In the genomic region with DNA sequence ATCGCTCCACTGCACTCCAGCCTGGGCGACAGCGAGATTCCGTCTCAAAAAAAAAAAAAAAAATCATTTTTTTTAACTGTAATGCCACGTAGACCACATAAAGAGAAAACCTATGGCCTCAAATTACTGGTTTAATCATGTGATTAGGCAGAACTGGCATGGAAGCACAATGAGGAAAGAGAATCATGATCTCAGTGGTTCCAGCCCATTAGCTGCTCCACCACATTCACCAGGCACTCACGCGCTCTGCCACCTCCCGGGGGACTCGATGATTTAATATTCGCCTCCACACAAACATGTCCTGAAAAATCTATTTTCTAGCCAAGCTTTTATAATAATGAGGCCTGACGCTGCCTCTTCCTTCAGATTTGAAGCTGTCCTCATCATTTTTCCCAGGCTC, we compare ENCODE assay signal across 21 cellular contexts.
DNase-seq lines count a peak whose midpoint lies in the region; ATAC-seq and TF ChIP-seq lines count a peak whose summit lies in the region.
"Had no signal": no experiment of that assay in that cellular context is flagged by ENCODE, and none has a peak within 500 bp of the region (broad histone marks: within the 10 kb centered on the region; RNA-seq: fewer than 3 reads in every experiment).

No MANE protein-coding gene starts in this region.

- no peak overlapping the region for H3K27ac ChIP-seq in hepatocyte

- H3K4me1 ChIP-seq in hepatocyte (ENCODE audit: insufficient read depth) = peaks cover 7% of the 10 kb centered on the region

- H3K4me3 Mint-ChIP-seq in chondrocyte (ENCODE audit: unreplicated experiment) = no peak overlapping the region
- H3K4me3 Mint-ChIP-seq: CD4-positive, CD25-positive, alpha-beta regulatory T cell; T-helper 1 cell treated with Interleukin-12 subunit alpha and Interleukin-12 subunit beta and Interleukin-4 antibody, amounts not matched to agents 30 μg/mL and 1 μg/mL, for 36 hours had no signal

- H3K9me3 Mint-ChIP-seq in chondrocyte (ENCODE audit: low read depth) = peaks cover 8% of the 10 kb centered on the region
- H3K9me3 Mint-ChIP-seq: T-helper 1 cell treated with Interleukin-12 subunit alpha and Interleukin-12 subunit beta and Interleukin-4 antibody, amounts not matched to agents 30 μg/mL and 1 μg/mL, for 36 hours had no signal

- H3K4me3 ChIP-seq in kidney epithelial cell (ENCODE audit: low read depth, low read length) = no peak overlapping the region
- H3K4me3 ChIP-seq in hepatocyte = no peak overlapping the region
- H3K4me3 ChIP-seq: GM12878 had no signal

- peak overlapping the region; percentile 22 for H3K27ac Mint-ChIP-seq in chondrocyte (ENCODE audit: unreplicated experiment)
- H3K27ac Mint-ChIP-seq: CD4-positive, CD25-positive, alpha-beta regulatory T cell; T-helper 1 cell treated with Interleukin-12 subunit alpha and Interleukin-12 subunit beta and Interleukin-4 antibody, amounts not matched to agents 30 μg/mL and 1 μg/mL, for 36 hours had no signal

- H2AFZ ChIP-seq in hepatocyte = no peak overlapping the region

- DNase-seq in D341Med (ENCODE audit: low spot score) = peak; percentile 37
- peak; percentile 95 for DNase-seq in NCI-H2107 treated with DMSO at 0.1 percent for 48 hours (lab: John Stamatoyannopoulos, UW; ENCODE audit: unreplicated experiment)
- DNase-seq in chondrocyte (ENCODE audit: low spot score) = no peak
- DNase-seq in kidney epithelial cell (ENCODE audit: low read depth) = peak; percentile 26
- no peak for DNase-seq in RKO (ENCODE audit: low spot score)
- DNase-seq in hepatocyte (ENCODE audit: low spot score) = no peak
- DNase-seq in NOMO-1 treated with DMSO at 0.1 percent for 48 hours (lab: John Stamatoyannopoulos, UW; ENCODE audit: unreplicated experiment) = no peak
- DNase-seq: CD4-positive, CD25-positive, alpha-beta regulatory T cell; COR-L47; DMS53; EL; KBM-7; NCI-H1105 treated with DMSO at 0.1 percent for 48 hours; NCI-H187; NCI-H748 treated with DMSO at 0.1 percent for 48 hours; OCI-M1; RPMI8226; SIG-M5 had no signal

- H3K27me3 ChIP-seq in kidney epithelial cell (ENCODE audit: control insufficient read depth, insufficient read depth, low read length) (no peaks in the 10 kb centered on the region), hepatocyte (no peaks in the 10 kb centered on the region)

- no peaks in the 10 kb centered on the region for H3K4me1 Mint-ChIP-seq in chondrocyte (ENCODE audit: low read depth)
- H3K4me1 Mint-ChIP-seq: CD4-positive, CD25-positive, alpha-beta regulatory T cell had no signal

- H3K27me3 Mint-ChIP-seq in chondrocyte (ENCODE audit: low read depth) = no peaks in the 10 kb centered on the region

- no peaks in the 10 kb centered on the region for H3K36me3 ChIP-seq in kidney epithelial cell (ENCODE audit: control insufficient read depth, insufficient read depth, low read length)
- no peaks in the 10 kb centered on the region for H3K36me3 ChIP-seq in hepatocyte (replicated peaks; ENCODE audit: insufficient read depth, low read depth)

- no peaks in the 10 kb centered on the region for H3K9me2 ChIP-seq in hepatocyte (replicated peaks; ENCODE audit: insufficient read depth)

- H3K36me3 Mint-ChIP-seq in chondrocyte (ENCODE audit: low read depth) = peaks cover 5% of the 10 kb centered on the region
- H3K36me3 Mint-ChIP-seq: CD4-positive, CD25-positive, alpha-beta regulatory T cell had no signal

- TF ChIP-seq CTCF in chondrocyte (IDR thresholded peaks at IDR 0.05) (no peak), kidney epithelial cell (IDR thresholded peaks at IDR 0.05; ENCODE audit: insufficient read depth, low read length, poor library complexity, severe bottlenecking) (no peak), hepatocyte (IDR thresholded peaks at IDR 0.05; ENCODE audit: poor library complexity) (no peak)

- no peaks in the 10 kb centered on the region for H3K79me2 ChIP-seq in hepatocyte

- H3K9me3 ChIP-seq in hepatocyte (ENCODE audit: low read depth) = no peaks in the 10 kb centered on the region

- 96% methylated on average over 9 of the region's 11 CpGs for WGBS in hepatocyte (ENCODE audit: low lambda C conversion rate, missing lambda C conversion rate)

- no peak overlapping the region for H3K4me2 ChIP-seq in hepatocyte

- H4K20me1 ChIP-seq in hepatocyte (ENCODE audit: insufficient read depth, poor library complexity, severe bottlenecking) = no peaks in the 10 kb centered on the region

- ATAC-seq in GM21381 (IDR thresholded peaks at IDR 0.05; ENCODE audit: unreplicated experiment) = no peak
- ATAC-seq: GM12878 had no signal

Comparison
In these comparisons a context has a peak if more than half of its experiments do, and no peak if none do; other contexts are left out.
1. DNase-seq: peak in D341Med (single experiment), NCI-H2107 treated with DMSO at 0.1 percent for 48 hours (single experiment) and kidney epithelial cell (single experiment); none in chondrocyte (single experiment), RKO (single experiment), hepatocyte (single experiment) and NOMO-1 treated with DMSO at 0.1 percent for 48 hours (single experiment).